In genomic region chr19:39514840-39515550, GRCh38 we compare ENCODE assay signal across 8 cellular contexts. TPM values are rescaled to one million over a fixed set of nuclear protein-coding genes. Genes with fewer than 3 reads are reported as not detected.
A peak's percentile ranks its signal among the peaks of the same experiment; 100 is the strongest.
DNase-seq lines count a peak whose midpoint lies in the region; ATAC-seq, FAIRE-seq and TF ChIP-seq lines count a peak whose summit lies in the region.

Gene SELENOV, plus strand, starts transcription at chr19:39515139. Its CDS starts 74 bp downstream, at chr19:39515213.

- H3K9me3 ChIP-seq in HUES64 (ENCODE audit: insufficient read depth, low read depth, low read length): no peaks in the 10 kb centered on the region
- H3K9me3 ChIP-seq in K562 (replicated peaks; ENCODE audit: control insufficient read depth, insufficient read depth, low read depth, low read length): no peaks in the 10 kb centered on the region
- no peaks in the 10 kb centered on the region for H3K9me3 ChIP-seq in mucosa of stomach (ENCODE audit: control insufficient read depth, low read length)

- TF ChIP-seq EP300 in K562 (IDR thresholded peaks at IDR 0.05; ENCODE audit: low read length): no peak

- in situ Hi-C loops in K562 (cut with MboI): no loop called here

- H3K9me1 ChIP-seq in K562 (ENCODE audit: control insufficient read depth, insufficient read depth, low read length): no peaks in the 10 kb centered on the region

- no peak within 1 kb of the TSS for H3K27ac ChIP-seq in ACC112 (ENCODE audit: low read depth, low read length)
- peak within 1 kb of the TSS; percentile 53; the same call in 1 of the 2 replicates for H3K27ac ChIP-seq in HUES64 (ENCODE audit: low read depth, low read length)
- no peak within 1 kb of the TSS for H3K27ac ChIP-seq in K562 (ENCODE audit: extremely low read depth, low read depth, low read length)

- no peak for FAIRE-seq in K562 (lab: Jason Lieb, UNC)

- TF ChIP-seq RAD21 in K562 (CRISPR knock-in tag; conservative IDR thresholded peaks at IDR 0.05 in 1 of 2, IDR thresholded peaks at IDR 0.05 in 1 of 2): no peak

- DNase-seq in K562 (ENCODE audit: extremely low read depth in 1 of 4, low spot score in 3 of 4): peak in 3 of 4 experiments; percentile 27 to 64 (median 60)
- no peak for DNase-seq in HT-29 (ENCODE audit: low spot score)
- no peak for DNase-seq in effector CD4-positive, alpha-beta T cell
- DNase-seq in epidermal melanocyte (ENCODE audit: insufficient read length, low spot score): no peak

- H4K20me1 ChIP-seq in K562 (replicated peaks; ENCODE audit: control insufficient read depth, insufficient read depth, low read length): no peaks in the 10 kb centered on the region

- H2AFZ ChIP-seq in ACC112 (ENCODE audit: low read length, unreplicated experiment) (no peak within 1 kb of the TSS), K562 (ENCODE audit: low read depth, low read length) (no peak within 1 kb of the TSS)

- BruUV-seq in K562 (replicated peaks; lab: Mats Ljungman, UMichigan): no TSS peak

- TF ChIP-seq POLR2A in K562 (conservative IDR thresholded peaks at IDR 0.05): no peak

- CTCF ChIA-PET in K562 (lab: Yijun Ruan, JAX; ENCODE audit: low intra/inter-chr PET ratio): no interaction called here

- ATAC-seq in K562: peak; percentile 27
- no peak for ATAC-seq in HG03457 (IDR thresholded peaks at IDR 0.05; ENCODE audit: unreplicated experiment)

- peaks cover 34% of the 10 kb centered on the region for H3K27me3 ChIP-seq in ACC112 (ENCODE audit: insufficient read depth, low read length)
- peaks cover 26% of the 10 kb centered on the region for H3K27me3 ChIP-seq in HUES64 (ENCODE audit: insufficient read depth, low read length)
- H3K27me3 ChIP-seq in K562 (ENCODE audit: control insufficient read depth in 2 of 2, insufficient read depth in 2 of 2, low read length in 2 of 2): peaks cover 4 to 19% of the 10 kb centered on the region in 2 experiments; a peak in 4 of 5 replicates
- peaks cover 56% of the 10 kb centered on the region for H3K27me3 ChIP-seq in mucosa of stomach (ENCODE audit: control insufficient read depth, insufficient read depth, low read length)

- POLR2A ChIA-PET in K562 (lab: Yijun Ruan, JAX): interaction anchor here (0.6 to 1.4 kb wide), 5 partner anchors 14 to 849 kb away, joined by 3 to 7 read pairs (median 3); partner anchors contain the start of gene RPS16

- H3K9ac ChIP-seq in HUES64 (ENCODE audit: low read depth, low read length) (peak within 1 kb of the TSS; percentile 77), K562 (ENCODE audit: insufficient read depth in 1 of 2, low read depth in 2 of 2, low read length in 2 of 2) (peak within 1 kb of the TSS in 1 of 2 experiments; percentile 10; a peak in 2 of 4 replicates), mucosa of stomach (ENCODE audit: low read length) (peak within 1 kb of the TSS; percentile 15)

- H3K79me2 ChIP-seq in ACC112 (ENCODE audit: control insufficient read depth, insufficient read depth, low read length, unreplicated experiment) (no peaks in the 10 kb centered on the region), K562 (ENCODE audit: control insufficient read depth, insufficient read depth, low read length) (no peaks in the 10 kb centered on the region)

- H3K36me3 ChIP-seq in ACC112 (ENCODE audit: insufficient read depth, low read length) (no peaks in the 10 kb centered on the region), HUES64 (ENCODE audit: insufficient read depth, low read length) (no peaks in the 10 kb centered on the region), K562 (ENCODE audit: control insufficient read depth, insufficient read depth, low read length) (no peaks in the 10 kb centered on the region), mucosa of stomach (ENCODE audit: control insufficient read depth, insufficient read depth, low read length) (no peaks in the 10 kb centered on the region)

- TF ChIP-seq CTCF in K562 (IDR thresholded peaks at IDR 0.05 in 2 of 3, conservative IDR thresholded peaks at IDR 0.05 in 1 of 3; ENCODE audit: insufficient read depth in 2 of 3, low read depth in 1 of 3, low read length in 3 of 3): peak in 2 of 3 experiments; percentile 6 to 32; a peak in 2 of 6 replicates

- WGBS in HUES64: under 1% methylated on average over 56 of the region's 56 CpGs
- WGBS in K562 (ENCODE audit: insufficient coverage, low coverage, missing lambda C conversion rate): 30% methylated on average over 25 of the region's 56 CpGs

- intact Hi-C loops in K562 (cut with micrococcal nuclease): no loop called here

- H3K4me3 ChIP-seq in ACC112 (ENCODE audit: low read depth, low read length): peak within 1 kb of the TSS; percentile 49; the same call in 1 of the 2 replicates
- peak within 1 kb of the TSS; percentile 89 for H3K4me3 ChIP-seq in HUES64 (ENCODE audit: low read length)
- H3K4me3 ChIP-seq in K562: no peak within 1 kb of the TSS
- H3K4me3 ChIP-seq in mucosa of stomach (ENCODE audit: low read length): no peak within 1 kb of the TSS

- no peak within 1 kb of the TSS for H3K4me2 ChIP-seq in K562 (ENCODE audit: insufficient read depth, low read length)

- H3K4me1 ChIP-seq in ACC112 (ENCODE audit: control insufficient read depth, insufficient read depth, low read length, unreplicated experiment) (no peaks in the 10 kb centered on the region), HUES64 (ENCODE audit: insufficient read depth, low read length) (peaks cover 3% of the 10 kb centered on the region), K562 (replicated peaks in 1 of 2; ENCODE audit: control insufficient read depth in 2 of 2, insufficient read depth in 2 of 2, low read length in 2 of 2) (peaks cover 15 to 29% of the 10 kb centered on the region in 2 experiments; a peak in 4 of 5 replicates), mucosa of stomach (ENCODE audit: control insufficient read depth, insufficient read depth, low read length) (peaks cover 6% of the 10 kb centered on the region)

TF ChIP-seq in K562, 482 proteins besides CTCF, POLR2A, EP300 and RAD21:
- no peak for TF ChIP-seq MED1 (CRISPR knock-in tag; IDR thresholded peaks at IDR 0.05; ENCODE audit: borderline replicate concordance)
- TF ChIP-seq ZBTB33 (CRISPR knock-in tag; IDR thresholded peaks at IDR 0.05): peak; percentile 41; the same call in 1 of the 2 replicates
- peak; percentile 66; the same call in 1 of the 2 replicates for TF ChIP-seq ZBTB7A (IDR thresholded peaks at IDR 0.05; ENCODE audit: borderline replicate concordance, control insufficient read depth, low read depth, low read length)
- no peak for TF ChIP-seq ZNF668 (CRISPR knock-in tag; IDR thresholded peaks at IDR 0.05)

RNA-seq across cellular contexts. Expression of gene SELENOV, which starts in this region (rescaled TPM):
- polyA plus RNA-seq in HUES64 (2013, experiment 1 of 2): 3.0 TPM
- 5.6 TPM for polyA plus RNA-seq in HUES64 (2013, experiment 2 of 2)
- total RNA-seq in K562 (2011; cell fraction: chromatin; rRNA removed; ENCODE audit: low replicate concordance): 0.25 TPM in 1 of 2 replicates, not detected in the other
- total RNA-seq in K562 (2011; cell fraction: nucleolus; rRNA removed): 0.50 TPM in 1 of 2 replicates, not detected in the other
- total RNA-seq in K562 (2011; cell fraction: nucleoplasm; rRNA removed): 0.84 and 0.95 TPM in 2 replicates
- total RNA-seq in K562 (2014; rRNA removed) (not detected in 2 replicates), K562 (2014; rRNA removed; fragmentation: Illumina TruSeq; extraction: Trizol) (not detected in 2 replicates), K562 (2015; rRNA removed; fragmentation: Illumina TruSeq; extraction: Trizol) (not detected in 2 replicates), K562 (2021) (0.09 and 0.20 TPM in 2 replicates)
- polyA plus RNA-seq in K562 (2011; rRNA removed) (0.15 TPM in 1 of 2 replicates, not detected in the other), K562 (2014; fragmentation: Illumina TruSeq; extraction: Trizol) (0.08 and 0.09 TPM in 2 replicates), K562 (2014; fragmentation: Nextera tagmentation; extraction: Ambion mirVana) (under 1 TPM; 0.04 to 0.06 TPM), K562 (2014; rRNA removed) (0.05 TPM in 1 of 2 replicates, not detected in the other)
- polyA plus RNA-seq in K562 (2011; cell fraction: cytosol; rRNA removed): 0.03 TPM in 1 of 2 replicates, not detected in the other
- 0.10 and 0.18 TPM in 2 replicates for polyA plus RNA-seq in K562 (2011; cell fraction: nucleus; rRNA removed)
- 0.06 and 0.26 TPM in 2 replicates for polyA plus RNA-seq in K562 (2012)
- polyA minus RNA-seq in K562 (2011; rRNA and poly(A)+ RNA removed): not detected in 2 replicates
- polyA minus RNA-seq in K562 (2011; cell fraction: cytosol; rRNA and poly(A)+ RNA removed): not detected in 2 replicates
- polyA minus RNA-seq in K562 (2011; cell fraction: nucleus; rRNA and poly(A)+ RNA removed): not detected in 2 replicates
- not detected in 2 replicates for total RNA-seq in HT-29 (2014; rRNA removed; shearing (Covaris generic))

Comparison
In these comparisons a context has a peak if more than half of its experiments do, and no peak if none do; other contexts are left out.
1. Peak in DNase-seq and ATAC-seq in K562; RNA of the gene not detected or under 1 TPM.
2. H3K4me3 ChIP-seq: peak in ACC112 (single experiment) and HUES64 (single experiment); none in K562 (single experiment) and mucosa of stomach (single experiment).